ENCODE assay signal across 8 cellular contexts in genomic region chr16:3020604-3021448, GRCh38. TPM values are rescaled to one million over a fixed set of nuclear protein-coding genes. Genes with fewer than 3 reads are reported as not detected.
DNase-seq lines count a peak whose midpoint lies in the region; ATAC-seq and TF ChIP-seq lines count a peak whose summit lies in the region.

No MANE protein-coding gene starts in this region.

- peaks cover 40% of the 10 kb centered on the region for H3K4me1 Mint-ChIP-seq in progenitor cell of endocrine pancreas (ENCODE audit: low read depth)

- H3K4me3 ChIP-seq in SK-N-MC: peak overlapping the region; percentile 83

- peaks cover 6% of the 10 kb centered on the region for H3K36me3 Mint-ChIP-seq in progenitor cell of endocrine pancreas (ENCODE audit: insufficient read depth)

- no peaks in the 10 kb centered on the region for H3K27me3 Mint-ChIP-seq in progenitor cell of endocrine pancreas

- H3K36me3 ChIP-seq in SK-N-MC (ENCODE audit: insufficient read depth, low read length): peaks cover under 1% of the 10 kb centered on the region; the same call in 1 of the 2 replicates

- peak overlapping the region; percentile 91 for H3K4me3 Mint-ChIP-seq in progenitor cell of endocrine pancreas (ENCODE audit: low read depth)

- no peaks in the 10 kb centered on the region for H3K9me3 Mint-ChIP-seq in progenitor cell of endocrine pancreas (ENCODE audit: low read depth)

- intact Hi-C loops in left cardiac atrium (cut with DNase I): no loop called here

- H3K27ac Mint-ChIP-seq in progenitor cell of endocrine pancreas: peak overlapping the region; percentile 99

- no peaks in the 10 kb centered on the region for H3K9me3 ChIP-seq in SK-N-MC (ENCODE audit: low read depth, low read length)

- peak; percentile 56 for DNase-seq in NCI-H748 (lab: John Stamatoyannopoulos, UW; ENCODE audit: unreplicated experiment)
- no peak for DNase-seq in NCI-H748 treated with DMSO at 0.1 percent for 48 hours (lab: John Stamatoyannopoulos, UW)
- DNase-seq in SK-N-MC (ENCODE audit: low read depth, low spot score): no peak
- DNase-seq in amniotic epithelial cell (ENCODE audit: low read depth): peak; percentile 84
- peak; percentile 81 for DNase-seq in left cardiac atrium
- DNase-seq in progenitor cell of endocrine pancreas (ENCODE audit: low spot score, unreplicated experiment): peak; percentile 87
- no peak for DNase-seq in NK-92 (lab: John Stamatoyannopoulos, UW; ENCODE audit: unreplicated experiment)
- no peak for DNase-seq in NCI-H187 (lab: John Stamatoyannopoulos, UW)

- peak; percentile 41 to 42 for ATAC-seq in left cardiac atrium

- no peak for TF ChIP-seq CTCF in progenitor cell of endocrine pancreas (IDR thresholded peaks at IDR 0.05; ENCODE audit: unreplicated experiment)

- peak overlapping the region; percentile 64 for H3K9ac ChIP-seq in SK-N-MC (ENCODE audit: insufficient read length)

- H3K27ac ChIP-seq in SK-N-MC: no peak overlapping the region

RNA-seq across cellular contexts. Expression of gene TNFRSF12A, which starts 0.7 kb away (rescaled TPM):
- total RNA-seq in left cardiac atrium (10 to 100 TPM; 24.3 to 72.4 TPM), progenitor cell of endocrine pancreas (44.3 and 57.4 TPM in 2 replicates)

RNA-seq across cellular contexts. Expression of gene CLDN6, which starts 2.8 kb away (rescaled TPM):
- not detected for total RNA-seq in left cardiac atrium
- total RNA-seq in progenitor cell of endocrine pancreas: 563 and 578 TPM in 2 replicates

RNA-seq across cellular contexts. Expression of gene HCFC1R1, which starts 2.9 kb away (rescaled TPM):
- total RNA-seq in left cardiac atrium (10 to 100 TPM; 28.4 to 46.1 TPM), progenitor cell of endocrine pancreas (22.4 and 25.3 TPM in 2 replicates)

RNA-seq across cellular contexts. Expression of gene THOC6, which starts 3.0 kb away (rescaled TPM):
- total RNA-seq in left cardiac atrium (10 to 100 TPM; 11.8 to 18.2 TPM), progenitor cell of endocrine pancreas (44.1 and 47.4 TPM in 2 replicates)

RNA-seq across cellular contexts. Expression of gene CLDN9, which starts 8.1 kb away (rescaled TPM):
- total RNA-seq in left cardiac atrium (under 1 TPM; 0.24 TPM), progenitor cell of endocrine pancreas (2.2 and 2.9 TPM in 2 replicates)

Comparison
In these comparisons a context has a peak if more than half of its experiments do, and no peak if none do; other contexts are left out.
1. DNase-seq: peak in NCI-H748 (single experiment), amniotic epithelial cell (single experiment), left cardiac atrium (single experiment) and progenitor cell of endocrine pancreas (single experiment); none in NCI-H748 treated with DMSO at 0.1 percent for 48 hours (single experiment), SK-N-MC (single experiment), NK-92 (single experiment) and NCI-H187 (0 of 2).
2. RNA of gene CLDN6, which starts 2.8 kb away (total RNA-seq): 563 to 578 TPM in progenitor cell of endocrine pancreas; not detected in left cardiac atrium; every median in the first group is over 100 times any median in the second.